In the genomic region with DNA sequence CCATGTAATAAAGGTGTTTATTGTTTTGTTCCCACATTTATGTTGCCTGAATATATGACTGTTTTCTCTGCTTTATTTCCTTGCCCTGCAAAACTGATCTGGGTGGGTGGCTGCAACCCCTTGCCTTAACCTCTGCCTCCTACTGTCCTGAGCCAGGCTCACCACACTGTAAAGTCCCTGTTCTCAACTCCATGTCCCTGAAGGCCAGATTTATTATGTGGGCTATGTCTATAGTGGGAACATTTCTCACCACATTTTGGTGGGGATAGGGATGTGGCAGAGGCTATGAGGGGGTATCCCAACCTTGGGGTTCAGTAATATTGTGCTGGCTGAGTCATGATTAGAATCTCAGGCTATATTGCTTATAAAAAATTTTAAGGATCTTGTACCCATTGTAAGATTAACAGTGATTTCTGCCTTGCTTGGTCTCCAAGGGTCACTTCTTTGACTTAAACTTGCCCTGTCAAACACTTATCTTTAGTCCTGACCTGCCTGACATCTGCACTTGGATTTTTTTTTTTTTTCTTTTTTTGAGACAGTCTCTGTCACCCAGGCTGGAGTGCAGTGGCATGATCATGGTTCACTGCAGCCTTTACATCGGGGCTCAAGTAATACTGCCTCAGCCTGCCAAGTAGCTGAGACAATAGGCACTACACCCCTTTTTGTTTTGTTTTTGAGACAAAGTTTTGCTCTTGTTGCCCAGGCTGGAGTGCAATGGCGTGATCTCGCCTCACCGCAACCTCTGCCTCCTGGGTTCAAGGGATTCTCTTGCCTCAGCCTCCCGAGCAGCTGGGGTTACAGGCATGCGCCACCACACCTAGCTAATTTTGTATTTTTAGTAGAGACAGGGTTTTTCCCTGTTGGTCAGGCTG, we compare ENCODE assay signal across 12 cellular contexts. TPM values are rescaled to one million over a fixed set of nuclear protein-coding genes. Genes with fewer than 3 reads are reported as not detected.
DNase-seq lines count a peak whose midpoint lies in the region; ATAC-seq and TF ChIP-seq lines count a peak whose summit lies in the region.
"Had no signal": no experiment of that assay in that cellular context is flagged by ENCODE, and none has a peak within 500 bp of the region (broad histone marks: within the 10 kb centered on the region; RNA-seq: fewer than 3 reads in every experiment).

No MANE protein-coding gene starts in this region.

- H3K27me3 Mint-ChIP-seq in natural killer cell treated with Interleukin-12 subunit alpha and Interleukin-12 subunit beta and Interleukin-15 and Interleukin-18, amount 100 ng/mL, for 72 hours = no peaks in the 10 kb centered on the region
- H3K27me3 Mint-ChIP-seq in natural killer cell (ENCODE audit: low read depth in 2 of 2) = no peaks in the 10 kb centered on the region
- H3K27me3 Mint-ChIP-seq in T-helper 17 cell = no peaks in the 10 kb centered on the region
- no peaks in the 10 kb centered on the region for H3K27me3 Mint-ChIP-seq in effector memory CD8-positive, alpha-beta T cell

- ATAC-seq in natural killer cell treated with Interleukin-12 subunit alpha and Interleukin-12 subunit beta and Interleukin-15 and Interleukin-18, amount 100 ng/mL, for 72 hours = no peak
- ATAC-seq in natural killer cell (no peak), T-helper 17 cell (no peak), HG02970 (IDR thresholded peaks at IDR 0.05; ENCODE audit: low FRiP score, unreplicated experiment) (no peak)
- ATAC-seq in effector memory CD8-positive, alpha-beta T cell (replicated peaks) = no peak

- no peaks in the 10 kb centered on the region for H3K9me3 Mint-ChIP-seq in natural killer cell treated with Interleukin-12 subunit alpha and Interleukin-12 subunit beta and Interleukin-15 and Interleukin-18, amount 100 ng/mL, for 72 hours
- H3K9me3 Mint-ChIP-seq in natural killer cell = no peaks in the 10 kb centered on the region
- H3K9me3 Mint-ChIP-seq in effector memory CD8-positive, alpha-beta T cell = no peaks in the 10 kb centered on the region

- intact Hi-C loops in natural killer cell (cut with micrococcal nuclease) = loop anchor here (5.0 kb wide), 2 partner anchors 233 to 908 kb away; a partner anchor contains a TSS

- H3K27ac Mint-ChIP-seq in natural killer cell treated with Interleukin-12 subunit alpha and Interleukin-12 subunit beta and Interleukin-15 and Interleukin-18, amount 100 ng/mL, for 72 hours = peak overlapping the region; percentile 45 to 95
- H3K27ac Mint-ChIP-seq in natural killer cell = peak overlapping the region in 1 of 2 donors; percentile 92
- H3K27ac Mint-ChIP-seq in T-helper 17 cell = peak overlapping the region; percentile 99
- peak overlapping the region; percentile 26 to 90 for H3K27ac Mint-ChIP-seq in effector memory CD8-positive, alpha-beta T cell

- H3K4me3 Mint-ChIP-seq in natural killer cell treated with Interleukin-12 subunit alpha and Interleukin-12 subunit beta and Interleukin-15 and Interleukin-18, amount 100 ng/mL, for 72 hours = peak overlapping the region; percentile 75
- H3K4me3 Mint-ChIP-seq in natural killer cell (no peak overlapping the region), T-helper 17 cell (peak overlapping the region; percentile 75)
- peak overlapping the region in 1 of 2 donors; percentile 4 for H3K4me3 Mint-ChIP-seq in effector memory CD8-positive, alpha-beta T cell

- no peaks in the 10 kb centered on the region for H3K9me3 ChIP-seq in T-helper 17 cell (ENCODE audit: control insufficient read depth, low read length, poor library complexity, severe bottlenecking)

- H3K36me3 Mint-ChIP-seq in natural killer cell treated with Interleukin-12 subunit alpha and Interleukin-12 subunit beta and Interleukin-15 and Interleukin-18, amount 100 ng/mL, for 72 hours = peaks cover 42% of the 10 kb centered on the region
- H3K36me3 Mint-ChIP-seq in natural killer cell = no peaks in the 10 kb centered on the region
- peaks cover 7% of the 10 kb centered on the region for H3K36me3 Mint-ChIP-seq in T-helper 17 cell (ENCODE audit: low read depth)
- peaks cover 62% of the 10 kb centered on the region for H3K36me3 Mint-ChIP-seq in effector memory CD8-positive, alpha-beta T cell (ENCODE audit: insufficient read depth)

- peaks cover 42 to 51% of the 10 kb centered on the region in 2 donors for H3K4me1 Mint-ChIP-seq in natural killer cell treated with Interleukin-12 subunit alpha and Interleukin-12 subunit beta and Interleukin-15 and Interleukin-18, amount 100 ng/mL, for 72 hours (ENCODE audit: low read depth in 2 of 2)
- H3K4me1 Mint-ChIP-seq in natural killer cell (peaks cover 37 to 44% of the 10 kb centered on the region in 2 donors), T-helper 17 cell (peaks cover 32% of the 10 kb centered on the region)
- H3K4me1 Mint-ChIP-seq in effector memory CD8-positive, alpha-beta T cell (ENCODE audit: low read depth in 2 of 2) = peaks cover 36 to 40% of the 10 kb centered on the region in 2 donors

- no peak for TF ChIP-seq CTCF in natural killer cell (IDR thresholded peaks at IDR 0.05)

- peak; percentile 16 for DNase-seq in natural killer cell treated with Interleukin-12 subunit alpha and Interleukin-12 subunit beta and Interleukin-15 and Interleukin-18, amount 100 ng/mL, for 72 hours (ENCODE audit: low spot score)
- DNase-seq in natural killer cell (no peak), T-helper 17 cell (no peak), HuH-7 (ENCODE audit: low spot score) (no peak), H4 (ENCODE audit: low spot score) (no peak)
- DNase-seq in effector memory CD8-positive, alpha-beta T cell = no peak
- DNase-seq in stimulated activated CD4-positive, alpha-beta T cell treated with anti-CD3 and anti-CD28 coated beads, Interleukin-15, amount 100 ng/mL, for 24 hours = no peak
- DNase-seq: activated CD4-positive, alpha-beta T cell treated with anti-CD3 and anti-CD28 coated beads for 4 hours; dermis blood vessel endothelial cell; NCI-H2171 had no signal

RNA-seq across cellular contexts. Expression of a gene that starts 3.6 kb away (rescaled TPM):
- total RNA-seq in natural killer cell treated with Interleukin-12 subunit alpha and Interleukin-12 subunit beta and Interleukin-15 and Interleukin-18, amount 100 ng/mL, for 72 hours = 1,000 to 10,000 TPM; 1,070 to 1,127 TPM
- total RNA-seq in natural killer cell (1,000 to 10,000 TPM in 2 of 3 donors, 100 to 1,000 TPM in 1; 848 to 1,092 (median 1,009) TPM), T-helper 17 cell (1,000 to 10,000 TPM; 2,841 to 3,014 TPM)
- total RNA-seq in H4 (2014; rRNA removed; shearing (Covaris generic)) = 4,339 and 5,019 TPM in 2 replicates

RNA-seq across cellular contexts. Expression of a gene that starts 9.0 kb away (rescaled TPM):
- under 1 TPM in 1 of 2 donors, not detected in 1; 0.47 TPM for total RNA-seq in natural killer cell treated with Interleukin-12 subunit alpha and Interleukin-12 subunit beta and Interleukin-15 and Interleukin-18, amount 100 ng/mL, for 72 hours
- total RNA-seq in natural killer cell (under 1 TPM; 0.18 to 0.33 (median 0.28) TPM), T-helper 17 cell (1 to 10 TPM; 1.1 to 1.4 TPM)
- total RNA-seq in H4 (2014; rRNA removed; shearing (Covaris generic)) = not detected in 2 replicates
- total RNA-seq: dermis blood vessel endothelial cell, SK-MEL-5 had no signal

RNA-seq across cellular contexts. Expression of a gene that starts 21.2 kb away (rescaled TPM):
- 10 to 100 TPM; 27.4 to 64.3 TPM for total RNA-seq in natural killer cell treated with Interleukin-12 subunit alpha and Interleukin-12 subunit beta and Interleukin-15 and Interleukin-18, amount 100 ng/mL, for 72 hours
- total RNA-seq in natural killer cell = 10 to 100 TPM; 39.5 to 89.2 (median 78.1) TPM
- total RNA-seq in T-helper 17 cell = 100 to 1,000 TPM; 389 to 523 TPM
- 1.3 and 4.6 TPM in 2 replicates for total RNA-seq in H4 (2014; rRNA removed; shearing (Covaris generic))

RNA-seq across cellular contexts. Expression of a gene that starts 28.2 kb away (rescaled TPM):
- total RNA-seq in natural killer cell treated with Interleukin-12 subunit alpha and Interleukin-12 subunit beta and Interleukin-15 and Interleukin-18, amount 100 ng/mL, for 72 hours = not detected
- total RNA-seq in natural killer cell (1 to 10 TPM in 1 of 3 donors, under 1 TPM in 1, not detected in 1; 0.96 to 1.2 TPM), T-helper 17 cell (1 to 10 TPM; 5.5 to 6.2 TPM)
- total RNA-seq in H4 (2014; rRNA removed; shearing (Covaris generic)) = 0.12 TPM in 1 of 2 replicates, not detected in the other
- total RNA-seq: dermis blood vessel endothelial cell, SK-MEL-5 had no signal

RNA-seq across cellular contexts. Expression of a gene that starts 29.4 kb away (rescaled TPM):
- 1 to 10 TPM; 1.7 to 6.4 TPM for total RNA-seq in natural killer cell treated with Interleukin-12 subunit alpha and Interleukin-12 subunit beta and Interleukin-15 and Interleukin-18, amount 100 ng/mL, for 72 hours
- 1 to 10 TPM; 4.4 to 5.7 (median 4.9) TPM for total RNA-seq in natural killer cell
- 10 to 100 TPM; 43.1 to 56.6 TPM for total RNA-seq in T-helper 17 cell
- 2.5 and 2.6 TPM in 2 replicates for total RNA-seq in H4 (2014; rRNA removed; shearing (Covaris generic))
- total RNA-seq: SK-MEL-5 had no signal

Comparison
In these comparisons a context has a peak if more than half of its experiments do, and no peak if none do; other contexts are left out.
1. RNA of a gene that starts 21.2 kb away (total RNA-seq): 389 to 523 TPM in T-helper 17 cell; 39.5 to 89.2 TPM in natural killer cell, 27.4 to 64.3 TPM in natural killer cell treated with Interleukin-12 subunit alpha and Interleukin-12 subunit beta and Interleukin-15 and Interleukin-18, amount 100 ng/mL, for 72 hours and 1.3 to 4.6 TPM in H4; every median in the first group is over 4 times any median in the second.